In the genomic region with DNA sequence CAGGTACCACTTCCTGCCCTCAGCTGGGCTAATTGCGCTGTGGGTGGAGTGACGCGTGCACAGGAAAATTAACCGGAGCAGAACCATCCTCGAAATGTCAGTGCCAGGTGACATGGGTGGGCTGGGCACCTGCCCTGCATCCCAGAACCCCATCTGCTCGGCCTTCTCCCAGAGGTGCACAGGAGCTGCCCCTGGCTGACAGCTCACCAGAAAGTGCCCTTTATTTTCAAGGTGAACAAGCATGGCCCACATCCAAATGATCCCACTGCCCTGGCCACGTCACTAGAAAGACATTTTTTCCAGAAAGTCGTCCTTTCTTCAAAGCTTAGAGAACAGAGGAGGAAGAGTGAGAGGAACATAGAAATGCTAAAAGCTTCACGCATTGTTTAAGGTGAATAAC, we compare ENCODE assay signal across 15 cellular contexts. TPM values are rescaled to one million over a fixed set of nuclear protein-coding genes. Genes with fewer than 3 reads are reported as not detected.
A peak's percentile ranks its signal among the peaks of the same experiment; 100 is the strongest.
DNase-seq lines count a peak whose midpoint lies in the region; ATAC-seq, FAIRE-seq and TF ChIP-seq lines count a peak whose summit lies in the region.
"Had no signal": no experiment of that assay in that cellular context is flagged by ENCODE, and none has a peak within 500 bp of the region (broad histone marks: within the 10 kb centered on the region; RNA-seq: fewer than 3 reads in every experiment).

No MANE protein-coding gene starts in this region.

- dilution Hi-C loops in endothelial cell of umbilical vein (cut with MboI; ENCODE audit: extremely low pct_ligation_motif_present, low sequenced_read_pairs): no loop called here

- H3K27me3 ChIP-seq in endothelial cell of umbilical vein (ENCODE audit: control insufficient read depth in 2 of 2, insufficient read depth in 2 of 2, low read length in 2 of 2) (peaks cover 0 to 1% of the 10 kb centered on the region in 2 experiments), skeletal muscle satellite cell (ENCODE audit: control insufficient read depth, insufficient read depth, low read length) (peaks cover 10% of the 10 kb centered on the region)

- H3K27ac ChIP-seq in endothelial cell of umbilical vein (ENCODE audit: insufficient read depth, low read depth, low read length): peak overlapping the region; percentile 91
- H3K27ac ChIP-seq: BLaER1 had no signal

- H3K36me3 ChIP-seq in endothelial cell of umbilical vein (ENCODE audit: control insufficient read depth in 2 of 2, extremely low read depth in 1 of 2, insufficient read depth in 2 of 2, low read length in 2 of 2) (no peaks in the 10 kb centered on the region), skeletal muscle satellite cell (ENCODE audit: insufficient read depth, low read length) (no peaks in the 10 kb centered on the region)
- H3K36me3 ChIP-seq: BLaER1, MG63 had no signal

- no peak for FAIRE-seq in RCC 7860 (lab: Jason Lieb, UNC)
- FAIRE-seq in endothelial cell of umbilical vein (lab: Jason Lieb, UNC): no peak
- FAIRE-seq: bronchial epithelial cell had no signal

- BruUV-seq in endothelial cell of umbilical vein (replicated peaks; lab: Mats Ljungman, UMichigan): no TSS peak

- H3K4me2 ChIP-seq in endothelial cell of umbilical vein (ENCODE audit: insufficient read depth, low read length): peak overlapping the region; percentile 44
- H3K4me2 ChIP-seq in skeletal muscle satellite cell (ENCODE audit: low read length): peak overlapping the region; percentile 66

- TF ChIP-seq CTCF in endothelial cell of umbilical vein (IDR thresholded peaks at IDR 0.05; ENCODE audit: extremely low read depth in 1 of 2, insufficient read depth in 1 of 2, low read depth in 1 of 2, low read length in 2 of 2): no peak

- H3K4me3 ChIP-seq in endothelial cell of umbilical vein (replicated peaks in 1 of 3; ENCODE audit: insufficient read depth in 1 of 3, low read depth in 1 of 3, low read length in 3 of 3): no peak overlapping the region
- no peak overlapping the region for H3K4me3 ChIP-seq in skeletal muscle satellite cell (ENCODE audit: low read length)
- H3K4me3 ChIP-seq: BLaER1, MG63 had no signal

- H3K4me1 ChIP-seq in endothelial cell of umbilical vein (ENCODE audit: control insufficient read depth, extremely low read depth, insufficient read depth, low read length): peaks cover 24% of the 10 kb centered on the region
- H3K4me1 ChIP-seq in skeletal muscle satellite cell (ENCODE audit: control insufficient read depth, insufficient read depth, low read length): peaks cover 41% of the 10 kb centered on the region

- CTCF ChIA-PET in endothelial cell of umbilical vein (lab: Charles Lee): interaction anchor here (0.7 to 5.0 kb wide), 8 partner anchors 11 to 172 kb away, joined by 3 to 33 read pairs (median 3); no protein-coding TSS in a partner anchor

- H3K9me1 ChIP-seq in endothelial cell of umbilical vein (replicated peaks; ENCODE audit: control insufficient read depth, extremely low read depth, insufficient read depth, low read length): no peaks in the 10 kb centered on the region

- ATAC-seq in GM19467 (IDR thresholded peaks at IDR 0.05; ENCODE audit: unreplicated experiment): no peak
- ATAC-seq: WTC11 had no signal

- DNase-seq in ELR (ENCODE audit: low read depth) (peak; percentile 66), RCC 7860 (ENCODE audit: low spot score) (peak; percentile 63), endothelial cell of umbilical vein (ENCODE audit: low read depth, low spot score) (peak; percentile 20), Kasumi-1 (lab: John Stamatoyannopoulos, UW) (no peak)
- DNase-seq in stimulated activated CD4-positive, alpha-beta T cell treated with anti-CD3 and anti-CD28 coated beads, Interleukin-2, amount 100 ng/mL, for 24 hours: no peak
- DNase-seq: NCI-H1694 treated with DMSO at 0.1 percent for 48 hours; RPMI8226; stimulated activated CD4-positive, alpha-beta T cell treated with anti-CD3 and anti-CD28 coated beads, Interleukin-4, amount 100 ng/mL, for 1 hour; T-helper 1 cell had no signal

- no peaks in the 10 kb centered on the region for H3K79me2 ChIP-seq in endothelial cell of umbilical vein (ENCODE audit: control insufficient read depth, insufficient read depth, low read length)

- peaks cover 6% of the 10 kb centered on the region for H3K9me3 ChIP-seq in endothelial cell of umbilical vein (replicated peaks; ENCODE audit: control insufficient read depth, insufficient read depth, low read length)
- peaks cover 13% of the 10 kb centered on the region for H3K9me3 ChIP-seq in skeletal muscle satellite cell (replicated peaks; ENCODE audit: low read length)

- intact Hi-C loops in endothelial cell of umbilical vein (cut with micrococcal nuclease): no loop called here

- H2AFZ ChIP-seq in endothelial cell of umbilical vein (ENCODE audit: low read depth, low read length): peak overlapping the region; percentile 65

- POLR2A ChIA-PET in endothelial cell of umbilical vein (lab: Charles Lee): interaction anchor here (1.2 kb wide), 1 partner anchor 24 kb away, joined by 6 read pairs; no protein-coding TSS in a partner anchor

- no peaks in the 10 kb centered on the region for H4K20me1 ChIP-seq in endothelial cell of umbilical vein (replicated peaks; ENCODE audit: control insufficient read depth, extremely low read depth, insufficient read depth, low read length)

- no peak for TF ChIP-seq POLR2A in endothelial cell of umbilical vein (IDR thresholded peaks at IDR 0.05; ENCODE audit: low read depth, low read length)

- H3K9ac ChIP-seq in endothelial cell of umbilical vein (replicated peaks; ENCODE audit: extremely low read depth, insufficient read depth, low read length) (peak overlapping the region; percentile 64), skeletal muscle satellite cell (ENCODE audit: low read depth, low read length) (peak overlapping the region; percentile 56)
- H3K9ac ChIP-seq: BLaER1 had no signal

TF ChIP-seq in endothelial cell of umbilical vein, 7 proteins besides CTCF, POLR2A, EP300 and RAD21:
- TF ChIP-seq JUN (IDR thresholded peaks at IDR 0.05; ENCODE audit: borderline replicate concordance, insufficient read depth, insufficient read length, low read depth) (no peak), POLR2AphosphoS5 (IDR thresholded peaks at IDR 0.05; ENCODE audit: insufficient read depth, low read depth, low read length) (no peak), EZH2 (IDR thresholded peaks at IDR 0.05; ENCODE audit: borderline replicate concordance, low read depth, low read length, severe bottlenecking) (no peak), MAX (IDR thresholded peaks at IDR 0.05; ENCODE audit: insufficient read depth, insufficient read length) (no peak), GATA2 (IDR thresholded peaks at IDR 0.05; ENCODE audit: insufficient read depth, insufficient read length, low read depth, low read length) (no peak), FOS (IDR thresholded peaks at IDR 0.05; ENCODE audit: borderline replicate concordance, insufficient read depth, low read length) (no peak), MYC (IDR thresholded peaks at IDR 0.05; ENCODE audit: low read depth, low read length) (no peak)

RNA-seq across cellular contexts. Expression of gene ELFN2, which starts 4.1 kb away (rescaled TPM):
- total RNA-seq in endothelial cell of umbilical vein: 1.3 and 1.4 TPM in 2 replicates
- 0.33 and 0.41 TPM in 2 replicates for polyA plus RNA-seq in endothelial cell of umbilical vein
- polyA plus RNA-seq in endothelial cell of umbilical vein (2011; cell fraction: cytosol; rRNA removed): 0.23 and 0.34 TPM in 2 replicates
- polyA plus RNA-seq in endothelial cell of umbilical vein (2011; cell fraction: nucleus; rRNA removed): 0.72 and 0.76 TPM in 2 replicates
- polyA plus RNA-seq in endothelial cell of umbilical vein (2012): 4.9 and 5.1 TPM in 2 replicates
- polyA minus RNA-seq in endothelial cell of umbilical vein: 0.24 and 0.34 TPM in 2 replicates
- 0.20 TPM for polyA minus RNA-seq in endothelial cell of umbilical vein (2011; cell fraction: cytosol; rRNA and poly(A)+ RNA removed)
- polyA minus RNA-seq in endothelial cell of umbilical vein (2011; cell fraction: nucleus; rRNA and poly(A)+ RNA removed): 0.29 and 0.43 TPM in 2 replicates
- 0.22 and 2.0 TPM in 2 replicates for total RNA-seq in skeletal muscle satellite cell (2012; rRNA removed)

RNA-seq across cellular contexts. Expression of gene MFNG, which starts 54.8 kb away (rescaled TPM):
- total RNA-seq in endothelial cell of umbilical vein: 188 and 197 TPM in 2 replicates
- polyA plus RNA-seq in endothelial cell of umbilical vein: 257 and 379 TPM in 2 replicates
- 194 and 222 TPM in 2 replicates for polyA plus RNA-seq in endothelial cell of umbilical vein (2011; cell fraction: cytosol; rRNA removed)
- 127 and 141 TPM in 2 replicates for polyA plus RNA-seq in endothelial cell of umbilical vein (2011; cell fraction: nucleus; rRNA removed)
- 125 and 143 TPM in 2 replicates for polyA plus RNA-seq in endothelial cell of umbilical vein (2012)
- polyA minus RNA-seq in endothelial cell of umbilical vein: 112 and 155 TPM in 2 replicates
- not detected for polyA minus RNA-seq in endothelial cell of umbilical vein (2011; cell fraction: cytosol; rRNA and poly(A)+ RNA removed)
- 35.3 and 50.5 TPM in 2 replicates for polyA minus RNA-seq in endothelial cell of umbilical vein (2011; cell fraction: nucleus; rRNA and poly(A)+ RNA removed)
- total RNA-seq in skeletal muscle satellite cell (2012; rRNA removed): 0.44 TPM in 1 of 2 replicates, not detected in the other

Comparison
In these comparisons a context has a peak if more than half of its experiments do, and no peak if none do; other contexts are left out.
1. DNase-seq: peak in ELR (single experiment), RCC 7860 (single experiment) and endothelial cell of umbilical vein (single experiment); none in stimulated activated CD4-positive, alpha-beta T cell treated with anti-CD3 and anti-CD28 coated beads, Interleukin-2, amount 100 ng/mL, for 24 hours (0 of 2) and Kasumi-1 (0 of 2).